ENCODE assay signal across 22 cellular contexts in genomic region chr5:119082691-119083090, GRCh38.
"Had no signal": no experiment of that assay in that cellular context is flagged by ENCODE, and none has a peak within 500 bp of the region (broad histone marks: within the 10 kb centered on the region; RNA-seq: fewer than 3 reads in every experiment).

No MANE protein-coding gene starts in this region.

- ATAC-seq: left colon; left ventricle myocardium superior; naive thymus-derived CD8-positive, alpha-beta T cell; psoas muscle; right lobe of liver had no signal

- DNase-seq: dermis blood vessel endothelial cell; esophagus squamous epithelium; foreskin fibroblast; head of caudate nucleus; hippocampal formation; left colon; left ventricle myocardium superior; mesenchymal stem cell; naive thymus-derived CD8-positive, alpha-beta T cell; psoas muscle; retina; right lobe of liver; stimulated activated CD4-positive, alpha-beta T cell treated with anti-CD3 and anti-CD28 coated beads, Interleukin-15, amount 100 ng/mL, for 24 hours; stimulated activated CD4-positive, alpha-beta T cell treated with anti-CD3 and anti-CD28 coated beads, Interleukin-1b, Interleukin-23, amount 100 ng/mL, for 48 hours; stimulated activated CD4-positive, alpha-beta T cell treated with anti-CD3 and anti-CD28 coated beads, Interleukin-4, amount 100 ng/mL, for 24 hours; stimulated activated naive CD4-positive, alpha-beta T cell; stomach; substantia nigra; transverse colon had no signal

- H3K4me1 ChIP-seq: right lobe of liver had no signal

- H3K36me3 ChIP-seq: neutrophil, right lobe of liver, thoracic aorta, transverse colon had no signal

- H3K27me3 ChIP-seq: esophagus squamous epithelium, neutrophil, right lobe of liver, stomach, transverse colon had no signal

- H3K27ac ChIP-seq: esophagus squamous epithelium, neutrophil, psoas muscle, right lobe of liver, stomach, thoracic aorta, transverse colon had no signal

- H3K4me3 ChIP-seq: esophagus squamous epithelium, lung, psoas muscle, right lobe of liver, stomach, thoracic aorta, transverse colon had no signal

- H3K4me3 Mint-ChIP-seq: naive thymus-derived CD8-positive, alpha-beta T cell had no signal

- H3K9me3 ChIP-seq: esophagus squamous epithelium, neutrophil, psoas muscle, right lobe of liver, thoracic aorta, transverse colon had no signal

- H3K27me3 Mint-ChIP-seq: naive thymus-derived CD8-positive, alpha-beta T cell had no signal
